Comparison of ENCODE assay signal across 13 cellular contexts in the genomic region with DNA sequence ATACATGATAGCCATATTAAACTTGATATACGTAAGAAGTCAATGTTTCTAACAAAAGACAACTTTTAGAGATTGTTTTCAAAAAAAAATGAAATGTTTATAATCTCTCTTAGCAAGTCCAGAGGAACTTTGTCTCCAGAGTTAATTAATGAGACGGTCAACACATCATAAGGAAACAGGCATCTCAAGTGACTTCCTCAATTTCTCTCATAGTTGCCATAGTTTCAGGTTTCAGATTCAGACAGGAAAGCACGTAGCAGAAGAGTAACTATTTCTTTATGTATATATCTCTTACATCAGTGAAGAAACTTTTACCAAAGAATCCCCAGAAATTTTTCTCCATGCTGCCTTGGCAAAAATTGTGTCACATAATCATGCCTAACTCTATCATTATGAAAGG.
A peak's percentile ranks its signal among the peaks of the same experiment; 100 is the strongest.
DNase-seq lines count a peak whose midpoint lies in the region; ATAC-seq lines count a peak whose summit lies in the region.
"Had no signal": no experiment of that assay in that cellular context is flagged by ENCODE, and none has a peak within 500 bp of the region (broad histone marks: within the 10 kb centered on the region; RNA-seq: fewer than 3 reads in every experiment).

No MANE protein-coding gene starts in this region.

- DNase-seq in NCI-H2171 treated with DMSO at 0.1 percent for 48 hours (lab: John Stamatoyannopoulos, UW) = peak; percentile 31
- no peak for DNase-seq in NCI-H2171 (lab: John Stamatoyannopoulos, UW)
- DNase-seq in left kidney (ENCODE audit: low read depth, low spot score) = peak; percentile 60
- DNase-seq in stimulated activated CD4-positive, alpha-beta T cell treated with anti-CD3 and anti-CD28 coated beads, Interleukin-4, amount 100 ng/mL, for 1 hour = no peak
- DNase-seq in NCI-H2107 treated with DMSO at 0.1 percent for 48 hours (lab: John Stamatoyannopoulos, UW; ENCODE audit: unreplicated experiment) = no peak
- no peak for DNase-seq in HCEC 1CT
- DNase-seq: activated T-cell treated with anti-CD3 and anti-CD28 coated beads, Interleukin-2, amount 50 U/mL, for 1 hour; gastrocnemius medialis; mesendoderm; small intestine; stimulated activated naive B cell treated with anti-CD40 and anti-IgM and Interleukin-4, amounts not matched to agents 10 μg/mL and 1 μg/mL and 100 μg/mL, for 72 hours had no signal

- ATAC-seq in HG02759 (IDR thresholded peaks at IDR 0.05; ENCODE audit: unreplicated experiment) (peak; percentile 100), HG03520 (IDR thresholded peaks at IDR 0.05; ENCODE audit: unreplicated experiment) (peak; percentile 98)
- ATAC-seq: gastrocnemius medialis had no signal

Comparison
In these comparisons a context has a peak if more than half of its experiments do, and no peak if none do; other contexts are left out.
1. DNase-seq: peak in NCI-H2171 treated with DMSO at 0.1 percent for 48 hours (single experiment) and left kidney (single experiment); none in NCI-H2171 (single experiment), stimulated activated CD4-positive, alpha-beta T cell treated with anti-CD3 and anti-CD28 coated beads, Interleukin-4, amount 100 ng/mL, for 1 hour (single experiment), NCI-H2107 treated with DMSO at 0.1 percent for 48 hours (single experiment) and HCEC 1CT (single experiment).